Comparison of ENCODE assay signal across 8 cellular contexts in the genomic region with DNA sequence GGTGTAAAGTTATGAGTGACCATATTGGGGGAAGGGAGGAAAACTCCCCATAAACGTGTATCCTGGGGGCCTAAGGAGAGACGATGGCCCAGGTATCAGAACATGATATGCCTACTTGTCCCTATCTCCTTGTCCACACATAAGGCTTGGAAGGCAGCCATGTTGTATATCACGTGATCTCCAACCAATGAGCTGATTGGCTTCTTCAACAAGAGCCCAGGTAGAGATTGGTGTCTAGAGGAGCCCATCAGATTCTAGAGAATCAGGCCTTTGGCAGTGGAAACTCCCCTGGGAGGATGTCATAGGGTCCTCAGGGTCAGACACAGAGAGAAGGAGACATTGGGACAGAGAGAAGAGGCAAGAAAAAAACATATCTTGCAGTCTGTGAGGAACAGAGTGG. TPM values are rescaled to one million over a fixed set of nuclear protein-coding genes. Genes with fewer than 3 reads are reported as not detected.
"Had no signal": no experiment of that assay in that cellular context is flagged by ENCODE, and none has a peak within 500 bp of the region (broad histone marks: within the 10 kb centered on the region; RNA-seq: fewer than 3 reads in every experiment).

No MANE protein-coding gene starts in this region.

RNA-seq across cellular contexts. Expression of a gene that starts 13.6 kb away (rescaled TPM):
- total RNA-seq: mononuclear cell, natural killer cell, osteocyte had no signal

RNA-seq across cellular contexts. Expression of a gene that starts 19.3 kb away (rescaled TPM):
- total RNA-seq: mesothelial cell of epicardium, osteocyte, temporal lobe had no signal

RNA-seq across cellular contexts. Expression of a gene that starts 32.6 kb away (rescaled TPM):
- total RNA-seq: mononuclear cell, natural killer cell, occipital lobe, osteocyte, sigmoid colon, temporal lobe, uterus had no signal
